ENCODE assay signal across 2 cellular contexts in genomic region chr1:205448540-205449253, GRCh38.
TF ChIP-seq lines count a peak whose summit lies in the region.

No MANE protein-coding gene starts in this region.

TF ChIP-seq in GM23338, 12 proteins besides CTCF, POLR2A, EP300 and RAD21 (continued from another document):
- TF ChIP-seq, protein P1, sequence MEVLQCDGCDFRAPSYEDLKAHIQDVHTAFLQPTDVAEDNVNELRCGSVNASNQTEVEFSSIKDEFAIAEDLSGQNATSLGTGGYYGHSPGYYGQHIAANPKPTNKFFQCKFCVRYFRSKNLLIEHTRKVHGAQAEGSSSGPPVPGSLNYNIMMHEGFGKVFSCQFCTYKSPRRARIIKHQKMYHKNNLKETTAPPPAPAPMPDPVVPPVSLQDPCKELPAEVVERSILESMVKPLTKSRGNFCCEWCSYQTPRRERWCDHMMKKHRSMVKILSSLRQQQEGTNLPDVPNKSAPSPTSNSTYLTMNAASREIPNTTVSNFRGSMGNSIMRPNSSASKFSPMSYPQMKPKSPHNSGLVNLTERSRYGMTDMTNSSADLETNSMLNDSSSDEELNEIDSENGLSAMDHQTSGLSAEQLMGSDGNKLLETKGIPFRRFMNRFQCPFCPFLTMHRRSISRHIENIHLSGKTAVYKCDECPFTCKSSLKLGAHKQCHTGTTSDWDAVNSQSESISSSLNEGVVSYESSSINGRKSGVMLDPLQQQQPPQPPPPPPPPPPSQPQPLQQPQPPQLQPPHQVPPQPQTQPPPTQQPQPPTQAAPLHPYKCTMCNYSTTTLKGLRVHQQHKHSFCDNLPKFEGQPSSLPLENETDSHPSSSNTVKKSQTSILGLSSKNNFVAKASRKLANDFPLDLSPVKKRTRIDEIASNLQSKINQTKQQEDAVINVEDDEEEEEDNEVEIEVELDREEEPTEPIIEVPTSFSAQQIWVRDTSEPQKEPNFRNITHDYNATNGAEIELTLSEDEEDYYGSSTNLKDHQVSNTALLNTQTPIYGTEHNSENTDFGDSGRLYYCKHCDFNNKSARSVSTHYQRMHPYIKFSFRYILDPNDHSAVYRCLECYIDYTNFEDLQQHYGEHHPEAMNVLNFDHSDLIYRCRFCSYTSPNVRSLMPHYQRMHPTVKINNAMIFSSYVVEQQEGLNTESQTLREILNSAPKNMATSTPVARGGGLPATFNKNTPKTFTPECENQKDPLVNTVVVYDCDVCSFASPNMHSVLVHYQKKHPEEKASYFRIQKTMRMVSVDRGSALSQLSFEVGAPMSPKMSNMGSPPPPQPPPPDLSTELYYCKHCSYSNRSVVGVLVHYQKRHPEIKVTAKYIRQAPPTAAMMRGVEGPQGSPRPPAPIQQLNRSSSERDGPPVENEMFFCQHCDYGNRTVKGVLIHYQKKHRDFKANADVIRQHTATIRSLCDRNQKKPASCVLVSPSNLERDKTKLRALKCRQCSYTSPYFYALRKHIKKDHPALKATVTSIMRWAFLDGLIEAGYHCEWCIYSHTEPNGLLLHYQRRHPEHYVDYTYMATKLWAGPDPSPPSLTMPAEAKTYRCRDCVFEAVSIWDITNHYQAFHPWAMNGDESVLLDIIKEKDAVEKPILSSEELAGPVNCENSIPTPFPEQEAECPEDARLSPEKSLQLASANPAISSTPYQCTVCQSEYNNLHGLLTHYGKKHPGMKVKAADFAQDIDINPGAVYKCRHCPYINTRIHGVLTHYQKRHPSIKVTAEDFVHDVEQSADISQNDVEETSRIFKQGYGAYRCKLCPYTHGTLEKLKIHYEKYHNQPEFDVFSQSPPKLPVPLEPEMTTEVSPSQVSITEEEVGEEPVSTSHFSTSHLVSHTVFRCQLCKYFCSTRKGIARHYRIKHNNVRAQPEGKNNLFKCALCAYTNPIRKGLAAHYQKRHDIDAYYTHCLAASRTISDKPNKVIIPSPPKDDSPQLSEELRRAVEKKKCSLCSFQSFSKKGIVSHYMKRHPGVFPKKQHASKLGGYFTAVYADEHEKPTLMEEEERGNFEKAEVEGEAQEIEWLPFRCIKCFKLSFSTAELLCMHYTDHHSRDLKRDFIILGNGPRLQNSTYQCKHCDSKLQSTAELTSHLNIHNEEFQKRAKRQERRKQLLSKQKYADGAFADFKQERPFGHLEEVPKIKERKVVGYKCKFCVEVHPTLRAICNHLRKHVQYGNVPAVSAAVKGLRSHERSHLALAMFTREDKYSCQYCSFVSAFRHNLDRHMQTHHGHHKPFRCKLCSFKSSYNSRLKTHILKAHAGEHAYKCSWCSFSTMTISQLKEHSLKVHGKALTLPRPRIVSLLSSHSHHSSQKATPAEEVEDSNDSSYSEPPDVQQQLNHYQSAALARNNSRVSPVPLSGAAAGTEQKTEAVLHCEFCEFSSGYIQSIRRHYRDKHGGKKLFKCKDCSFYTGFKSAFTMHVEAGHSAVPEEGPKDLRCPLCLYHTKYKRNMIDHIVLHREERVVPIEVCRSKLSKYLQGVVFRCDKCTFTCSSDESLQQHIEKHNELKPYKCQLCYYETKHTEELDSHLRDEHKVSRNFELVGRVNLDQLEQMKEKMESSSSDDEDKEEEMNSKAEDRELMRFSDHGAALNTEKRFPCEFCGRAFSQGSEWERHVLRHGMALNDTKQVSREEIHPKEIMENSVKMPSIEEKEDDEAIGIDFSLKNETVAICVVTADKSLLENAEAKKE (CRISPR knock-in tag; IDR thresholded peaks at IDR 0.05) = peak; percentile 88; the same call in 1 of the 2 replicates
- 0 out of 2 replicates have a peak, but pooled peaks have one; percentile 43 for TF ChIP-seq CREB1 (CRISPR knock-in tag; IDR thresholded peaks at IDR 0.05; ENCODE audit: low read depth)
- no peak for TF ChIP-seq ZNF114 (CRISPR knock-in tag; IDR thresholded peaks at IDR 0.05)
- TF ChIP-seq EZH2phosphoT487 (IDR thresholded peaks at IDR 0.05; ENCODE audit: unreplicated experiment) = no peak
- no peak for TF ChIP-seq STAT1 (IDR thresholded peaks at IDR 0.05; ENCODE audit: unreplicated experiment)
- TF ChIP-seq JUNB (IDR thresholded peaks at IDR 0.05; ENCODE audit: unreplicated experiment) = no peak
- TF ChIP-seq POLR2AphosphoS5 (IDR thresholded peaks at IDR 0.05; ENCODE audit: low read depth) = peak; percentile 85
- no peak for TF ChIP-seq EZH2 (IDR thresholded peaks at IDR 0.05; ENCODE audit: low read depth, unreplicated experiment)
- TF ChIP-seq REST (IDR thresholded peaks at IDR 0.05; ENCODE audit: unreplicated experiment) = no peak
- peak; percentile 71 for TF ChIP-seq ETS1 (IDR thresholded peaks at IDR 0.05)
- peak; percentile 65; the same call in 1 of the 2 replicates for TF ChIP-seq NANOG (IDR thresholded peaks at IDR 0.05; ENCODE audit: borderline replicate concordance)

TF ChIP-seq in WTC11, 78 proteins besides CTCF, POLR2A, EP300 and RAD21 (continues in another document):
- no peak for TF ChIP-seq FOXP4 (CRISPR knock-in tag; IDR thresholded peaks at IDR 0.05)
- no peak for TF ChIP-seq NFYB (CRISPR knock-in tag; conservative IDR thresholded peaks at IDR 0.05; ENCODE audit: low read depth)
- TF ChIP-seq RORB (CRISPR knock-in tag; IDR thresholded peaks at IDR 0.05) = no peak
- no peak for TF ChIP-seq PREB (CRISPR knock-in tag; IDR thresholded peaks at IDR 0.05; ENCODE audit: borderline replicate concordance)
- no peak for TF ChIP-seq KAT7 (CRISPR knock-in tag; IDR thresholded peaks at IDR 0.05; ENCODE audit: borderline replicate concordance)
- TF ChIP-seq NR1H2 (CRISPR knock-in tag; IDR thresholded peaks at IDR 0.05) = no peak
- TF ChIP-seq ETV6 (CRISPR knock-in tag; IDR thresholded peaks at IDR 0.05) = peak; percentile 86
- no peak for TF ChIP-seq ZSCAN18 (CRISPR knock-in tag; IDR thresholded peaks at IDR 0.05)
- TF ChIP-seq SP1 (CRISPR knock-in tag; conservative IDR thresholded peaks at IDR 0.05) = peak; percentile 77
- TF ChIP-seq FOXK1 (CRISPR knock-in tag; IDR thresholded peaks at IDR 0.05) = 0 out of 2 replicates have a peak, but pooled peaks have one; percentile 56
- no peak for TF ChIP-seq NR3C1 (CRISPR knock-in tag; conservative IDR thresholded peaks at IDR 0.05; ENCODE audit: low read depth)
- peak; percentile 91 for TF ChIP-seq TEAD1 (CRISPR knock-in tag; IDR thresholded peaks at IDR 0.05)
- TF ChIP-seq ZNF532 (CRISPR knock-in tag; IDR thresholded peaks at IDR 0.05; ENCODE audit: borderline replicate concordance) = no peak
- peak; percentile 82 for TF ChIP-seq ZNF281 (CRISPR knock-in tag; IDR thresholded peaks at IDR 0.05)
- no peak for TF ChIP-seq EMX1 (CRISPR knock-in tag; IDR thresholded peaks at IDR 0.05)
- no peak for TF ChIP-seq IRF2 (CRISPR knock-in tag; IDR thresholded peaks at IDR 0.05; ENCODE audit: borderline replicate concordance, low read depth)
- TF ChIP-seq ZBTB43 (CRISPR knock-in tag; IDR thresholded peaks at IDR 0.05) = 0 out of 2 replicates have a peak, but pooled peaks have one; percentile 38
- no peak for TF ChIP-seq MYBL2 (CRISPR knock-in tag; IDR thresholded peaks at IDR 0.05)
- 0 out of 2 replicates have a peak, but pooled peaks have one; percentile 60 for TF ChIP-seq CREM (CRISPR knock-in tag; IDR thresholded peaks at IDR 0.05)
- TF ChIP-seq ATF1 (CRISPR knock-in tag; IDR thresholded peaks at IDR 0.05) = no peak
- TF ChIP-seq, protein P2, sequence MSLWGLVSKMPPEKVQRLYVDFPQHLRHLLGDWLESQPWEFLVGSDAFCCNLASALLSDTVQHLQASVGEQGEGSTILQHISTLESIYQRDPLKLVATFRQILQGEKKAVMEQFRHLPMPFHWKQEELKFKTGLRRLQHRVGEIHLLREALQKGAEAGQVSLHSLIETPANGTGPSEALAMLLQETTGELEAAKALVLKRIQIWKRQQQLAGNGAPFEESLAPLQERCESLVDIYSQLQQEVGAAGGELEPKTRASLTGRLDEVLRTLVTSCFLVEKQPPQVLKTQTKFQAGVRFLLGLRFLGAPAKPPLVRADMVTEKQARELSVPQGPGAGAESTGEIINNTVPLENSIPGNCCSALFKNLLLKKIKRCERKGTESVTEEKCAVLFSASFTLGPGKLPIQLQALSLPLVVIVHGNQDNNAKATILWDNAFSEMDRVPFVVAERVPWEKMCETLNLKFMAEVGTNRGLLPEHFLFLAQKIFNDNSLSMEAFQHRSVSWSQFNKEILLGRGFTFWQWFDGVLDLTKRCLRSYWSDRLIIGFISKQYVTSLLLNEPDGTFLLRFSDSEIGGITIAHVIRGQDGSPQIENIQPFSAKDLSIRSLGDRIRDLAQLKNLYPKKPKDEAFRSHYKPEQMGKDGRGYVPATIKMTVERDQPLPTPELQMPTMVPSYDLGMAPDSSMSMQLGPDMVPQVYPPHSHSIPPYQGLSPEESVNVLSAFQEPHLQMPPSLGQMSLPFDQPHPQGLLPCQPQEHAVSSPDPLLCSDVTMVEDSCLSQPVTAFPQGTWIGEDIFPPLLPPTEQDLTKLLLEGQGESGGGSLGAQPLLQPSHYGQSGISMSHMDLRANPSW (CRISPR knock-in tag; conservative IDR thresholded peaks at IDR 0.05; ENCODE audit: low read depth) = no peak
